Comparison of ENCODE assay signal across 9 cellular contexts in genomic region chr20:14334306-14334930, GRCh38. TPM values are rescaled to one million over a fixed set of nuclear protein-coding genes. Genes with fewer than 3 reads are reported as not detected.
DNase-seq lines count a peak whose midpoint lies in the region; ATAC-seq and TF ChIP-seq lines count a peak whose summit lies in the region.
"Had no signal": no experiment of that assay in that cellular context is flagged by ENCODE, and none has a peak within 500 bp of the region (broad histone marks: within the 10 kb centered on the region; RNA-seq: fewer than 3 reads in every experiment).

No MANE protein-coding gene starts in this region.

- peaks cover 18% of the 10 kb centered on the region for H3K4me1 Mint-ChIP-seq in Caco-2 (ENCODE audit: low read depth, unreplicated experiment)
- H3K4me1 Mint-ChIP-seq in activated CD8-positive, alpha-beta T cell treated with anti-CD3 and anti-CD28 coated beads, Interleukin-2, amount 10 ng/mL, durations not matched to agents 7 days and 5 days (ENCODE audit: low read depth) = no peaks in the 10 kb centered on the region

- WGBS in thyroid gland, 2 donors = 6 to 12% methylated on average over 3 of the region's 3 CpGs

- POLR2A ChIA-PET in Caco-2 (lab: Charles Lee) = no interaction called here
- POLR2A ChIA-PET in activated CD8-positive, alpha-beta T cell treated with anti-CD3 and anti-CD28 coated beads, Interleukin-2, amount 10 ng/mL, durations not matched to agents 7 days and 5 days (lab: Charles Lee) = no interaction called here

- no peak for ATAC-seq in HG02763 (IDR thresholded peaks at IDR 0.05; ENCODE audit: unreplicated experiment)
- ATAC-seq in activated CD8-positive, alpha-beta T cell treated with anti-CD3 and anti-CD28 coated beads, Interleukin-2, amount 10 ng/mL, durations not matched to agents 7 days and 5 days = no peak
- ATAC-seq: mucosa of descending colon had no signal

- H3K4me3 ChIP-seq in Caco-2 (ENCODE audit: low read depth, low read length) (peak overlapping the region; percentile 54), MG63 (peak overlapping the region; percentile 60), thyroid gland (replicated peaks in 1 of 3) (no peak overlapping the region)
- H3K4me3 ChIP-seq: mucosa of descending colon had no signal

- H3K27ac Mint-ChIP-seq in Caco-2 (ENCODE audit: unreplicated experiment) = peak overlapping the region; percentile 39
- no peak overlapping the region for H3K27ac Mint-ChIP-seq in activated CD8-positive, alpha-beta T cell treated with anti-CD3 and anti-CD28 coated beads, Interleukin-2, amount 10 ng/mL, durations not matched to agents 7 days and 5 days

- H3K36me3 ChIP-seq in Caco-2 (ENCODE audit: control insufficient read depth, insufficient read depth, low read length) = no peaks in the 10 kb centered on the region; the same call in 1 of the 2 replicates
- no peaks in the 10 kb centered on the region; the same call in 1 of the 2 replicates for H3K36me3 ChIP-seq in MG63
- no peaks in the 10 kb centered on the region for H3K36me3 ChIP-seq in thyroid gland

- H3K4me1 ChIP-seq in Caco-2 = peaks cover 8% of the 10 kb centered on the region
- no peaks in the 10 kb centered on the region for H3K4me1 ChIP-seq in thyroid gland

- H3K9me3 ChIP-seq in Caco-2 = no peaks in the 10 kb centered on the region
- no peaks in the 10 kb centered on the region for H3K9me3 ChIP-seq in MG63
- no peaks in the 10 kb centered on the region for H3K9me3 ChIP-seq in thyroid gland
- H3K9me3 ChIP-seq: mucosa of descending colon had no signal

- H3K9me3 Mint-ChIP-seq in Caco-2 (ENCODE audit: unreplicated experiment) = no peaks in the 10 kb centered on the region
- H3K9me3 Mint-ChIP-seq in activated CD8-positive, alpha-beta T cell treated with anti-CD3 and anti-CD28 coated beads, Interleukin-2, amount 10 ng/mL, durations not matched to agents 7 days and 5 days (ENCODE audit: insufficient read depth) = no peaks in the 10 kb centered on the region

- no peak for TF ChIP-seq POLR2A in thyroid gland (IDR thresholded peaks at IDR 0.05)

- peak; percentile 58 to 62 for TF ChIP-seq CTCF in Caco-2 (IDR thresholded peaks at IDR 0.05; ENCODE audit: insufficient read depth in 1 of 2, low read depth in 1 of 2, low read length in 1 of 2, severe bottlenecking in 1 of 2, unreplicated experiment in 1 of 2)
- TF ChIP-seq CTCF in thyroid gland (IDR thresholded peaks at IDR 0.05) = peak; percentile 17 to 64 (median 49)

- peaks cover 71% of the 10 kb centered on the region for H3K36me3 Mint-ChIP-seq in Caco-2 (ENCODE audit: insufficient read depth, unreplicated experiment)
- no peaks in the 10 kb centered on the region for H3K36me3 Mint-ChIP-seq in activated CD8-positive, alpha-beta T cell treated with anti-CD3 and anti-CD28 coated beads, Interleukin-2, amount 10 ng/mL, durations not matched to agents 7 days and 5 days (ENCODE audit: low read depth)

- CTCF ChIA-PET in Caco-2 (lab: Charles Lee) = interaction anchor here (0.6 to 1.2 kb wide), 3 partner anchors 11 to 431 kb away, joined by 3 to 4 read pairs (median 3); no protein-coding TSS in a partner anchor
- CTCF ChIA-PET in activated CD8-positive, alpha-beta T cell treated with anti-CD3 and anti-CD28 coated beads, Interleukin-2, amount 10 ng/mL, durations not matched to agents 7 days and 5 days (lab: Charles Lee) = no interaction called here

- H3K27me3 ChIP-seq in Caco-2 (replicated peaks; ENCODE audit: control insufficient read depth, insufficient read depth, low read length) (no peaks in the 10 kb centered on the region), MG63 (no peaks in the 10 kb centered on the region), thyroid gland (no peaks in the 10 kb centered on the region)

- intact Hi-C loops in Caco-2 (cut with micrococcal nuclease; ENCODE audit: unreplicated experiment) (loop anchor here (5.0 to 10.0 kb wide), 4 partner anchors 142 to 1600 kb away; no protein-coding TSS in a partner anchor), thyroid gland (cut with DNase I) (no loop called here)

- DNase-seq in Caco-2 = peak; percentile 69 to 74
- DNase-seq in MG63 = peak; percentile 74
- DNase-seq in amniotic epithelial cell (ENCODE audit: low read depth) = peak; percentile 85
- peak; percentile 79 for DNase-seq in islet precursor cell
- peak; percentile 59 to 67 for DNase-seq in thyroid gland
- DNase-seq in activated CD8-positive, alpha-beta T cell treated with anti-CD3 and anti-CD28 coated beads, Interleukin-2, amount 10 ng/mL, durations not matched to agents 7 days and 5 days = no peak
- no peak for DNase-seq in MV-4-11 (lab: John Stamatoyannopoulos, UW)

- no peaks in the 10 kb centered on the region for H3K27me3 Mint-ChIP-seq in Caco-2 (ENCODE audit: insufficient read depth, unreplicated experiment)
- no peaks in the 10 kb centered on the region for H3K27me3 Mint-ChIP-seq in activated CD8-positive, alpha-beta T cell treated with anti-CD3 and anti-CD28 coated beads, Interleukin-2, amount 10 ng/mL, durations not matched to agents 7 days and 5 days (ENCODE audit: low read depth)

- peak overlapping the region; percentile 77 for H3K4me3 Mint-ChIP-seq in Caco-2 (ENCODE audit: unreplicated experiment)
- no peak overlapping the region for H3K4me3 Mint-ChIP-seq in activated CD8-positive, alpha-beta T cell treated with anti-CD3 and anti-CD28 coated beads, Interleukin-2, amount 10 ng/mL, durations not matched to agents 7 days and 5 days

- BruUV-seq in Caco-2 (replicated peaks; lab: Mats Ljungman, UMichigan) = no TSS peak

- H3K27ac ChIP-seq in thyroid gland = no peak overlapping the region

RNA-seq across cellular contexts. Expression of gene FLRT3, which starts 3.0 kb away (rescaled TPM):
- total RNA-seq in Caco-2 (2022) (98.2 and 107 TPM in 2 replicates), thyroid gland (10 to 100 TPM; 12.0 to 31.4 (median 16.2) TPM)
- total RNA-seq in MG63 (2014; rRNA removed; shearing (Covaris generic); ENCODE audit: low replicate concordance) = 32.3 and 51.6 TPM in 2 replicates
- total RNA-seq in activated CD8-positive, alpha-beta T cell treated with anti-CD3 and anti-CD28 coated beads, Interleukin-2, amount 10 ng/mL, durations not matched to agents 7 days and 5 days = not detected

Comparison
In these comparisons a context has a peak if more than half of its experiments do, and no peak if none do; other contexts are left out.
1. DNase-seq: peak in Caco-2 (2 of 2), MG63 (single experiment), amniotic epithelial cell (single experiment), islet precursor cell (single experiment) and thyroid gland (2 of 2); none in activated CD8-positive, alpha-beta T cell treated with anti-CD3 and anti-CD28 coated beads, Interleukin-2, amount 10 ng/mL, durations not matched to agents 7 days and 5 days (single experiment) and MV-4-11 (single experiment).
2. H3K4me3 ChIP-seq: peak in Caco-2 (single experiment) and MG63 (single experiment); none in thyroid gland (0 of 3).
3. RNA of gene FLRT3, which starts 3.0 kb away (total RNA-seq): 98.2 to 107 TPM in Caco-2, 32.3 to 51.6 TPM in MG63 and 12.0 to 31.4 TPM in thyroid gland; not detected in activated CD8-positive, alpha-beta T cell treated with anti-CD3 and anti-CD28 coated beads, Interleukin-2, amount 10 ng/mL, durations not matched to agents 7 days and 5 days; every median in the first group is over 10 times any median in the second.